In genomic region chr12:58918475-58918874, GRCh38 we compare ENCODE assay signal across 11 cellular contexts. TPM values are rescaled to one million over a fixed set of nuclear protein-coding genes. Genes with fewer than 3 reads are reported as not detected.
DNase-seq lines count a peak whose midpoint lies in the region; ATAC-seq, FAIRE-seq and TF ChIP-seq lines count a peak whose summit lies in the region.
"Had no signal": no experiment of that assay in that cellular context is flagged by ENCODE, and none has a peak within 500 bp of the region (broad histone marks: within the 10 kb centered on the region; RNA-seq: fewer than 3 reads in every experiment).

No MANE protein-coding gene starts in this region.

- WGBS in mesodermal cell (ENCODE audit: insufficient coverage in 2 of 2), 2 experiments: 49% methylated on average over 3 to 4 of the region's 4 CpGs

- H3K36me3 ChIP-seq in left ventricle myocardium inferior: peaks cover 4% of the 10 kb centered on the region
- no peaks in the 10 kb centered on the region for H3K36me3 ChIP-seq in colonic mucosa
- H3K36me3 ChIP-seq in mesodermal cell (ENCODE audit: control insufficient read depth, insufficient read depth, low read length): peaks cover 6% of the 10 kb centered on the region

- intact Hi-C loops in left ventricle myocardium inferior (cut with micrococcal nuclease) (no loop called here), left ventricle myocardium superior (cut with micrococcal nuclease) (no loop called here), colonic mucosa (cut with DNase I) (loop anchor here (10.0 kb wide), 1 partner anchor 166 kb away; no protein-coding TSS in a partner anchor)

- ATAC-seq in left ventricle myocardium superior: no peak

- H3K4me1 ChIP-seq in left ventricle myocardium inferior (peaks cover 73% of the 10 kb centered on the region), colonic mucosa (no peaks in the 10 kb centered on the region), mesodermal cell (ENCODE audit: control insufficient read depth, insufficient read depth, low read length, poor library complexity, severe bottlenecking) (peaks cover 23% of the 10 kb centered on the region)

- no peak for FAIRE-seq in HTR-8/SVneo (lab: Jason Lieb, UNC)

- peak overlapping the region; percentile 84 for H3K4me3 ChIP-seq in left ventricle myocardium inferior
- H3K4me3 ChIP-seq in colonic mucosa: peak overlapping the region; percentile 79
- peak overlapping the region; percentile 80 for H3K4me3 ChIP-seq in mesodermal cell (ENCODE audit: extremely low read depth, insufficient read depth, low read length, poor library complexity, severe bottlenecking)

- peak overlapping the region; percentile 15 to 77 for H3K9ac ChIP-seq in colonic mucosa (ENCODE audit: low read depth in 2 of 2, low read length in 2 of 2)

- DNase-seq in left ventricle myocardium inferior (no peak), left ventricle myocardium superior (no peak), colonic mucosa (no peak), HTR-8/SVneo (ENCODE audit: insufficient read length, low spot score) (no peak)
- DNase-seq in activated T-cell treated with anti-CD3 and anti-CD28 coated beads, Interleukin-2, amount 50 U/mL, for 1 hour: no peak
- no peak for DNase-seq in stimulated activated CD4-positive, alpha-beta T cell treated with anti-CD3 and anti-CD28 coated beads, Interleukin-4, amount 100 ng/mL, for 24 hours
- DNase-seq in activated naive CD4-positive, alpha-beta T cell treated with anti-CD3 and anti-CD28 coated beads, Interleukin-2, amount 50 U/mL, for 16 hours: no peak
- DNase-seq: naive B cell, NCI-H2227 treated with DMSO at 0.1 percent for 48 hours had no signal

- no peaks in the 10 kb centered on the region for H3K9me3 ChIP-seq in left ventricle myocardium inferior (replicated peaks)
- H3K9me3 ChIP-seq in colonic mucosa: no peaks in the 10 kb centered on the region
- H3K9me3 ChIP-seq in mesodermal cell (ENCODE audit: control insufficient read depth, low read length): no peaks in the 10 kb centered on the region

- H3K27me3 ChIP-seq in left ventricle myocardium inferior (ENCODE audit: low read depth) (no peaks in the 10 kb centered on the region), colonic mucosa (no peaks in the 10 kb centered on the region)

- H3K27ac ChIP-seq in left ventricle myocardium inferior (replicated peaks) (peak overlapping the region; percentile 90), colonic mucosa (peak overlapping the region; percentile 97), mesodermal cell (ENCODE audit: low read depth, low read length, severe bottlenecking) (no peak overlapping the region)

- TF ChIP-seq CTCF in left ventricle myocardium inferior (IDR thresholded peaks at IDR 0.05; ENCODE audit: borderline replicate concordance) (no peak), colonic mucosa (IDR thresholded peaks at IDR 0.05) (no peak)

RNA-seq across cellular contexts. Expression of gene LRIG3, which starts 1.8 kb away (rescaled TPM):
- total RNA-seq in left ventricle myocardium inferior: 4.5 TPM
- 4.3 TPM for total RNA-seq in left ventricle myocardium superior
- total RNA-seq in colonic mucosa: 10 to 100 TPM; 78.4 to 79.9 TPM
- polyA plus RNA-seq in mesodermal cell (2013, experiment 1 of 2): 32.8 TPM
- 24.2 TPM for polyA plus RNA-seq in mesodermal cell (2013, experiment 2 of 2)
- polyA plus RNA-seq: CD14-positive monocyte had no signal

Comparison
In these comparisons a context has a peak if more than half of its experiments do, and no peak if none do; other contexts are left out.
1. RNA of gene LRIG3, which starts 1.8 kb away (total RNA-seq): 78.4 to 79.9 TPM in colonic mucosa; 4.5 TPM in left ventricle myocardium inferior (single experiment) and 4.3 TPM in left ventricle myocardium superior (single experiment); every median in the first group is over 10 times any median in the second.
2. Peak in every context shown above with its lines, with median percentiles within 50 percentile points of each other: H3K4me3 ChIP-seq.